Comparison of ENCODE assay signal across 27 cellular contexts in the genomic region with DNA sequence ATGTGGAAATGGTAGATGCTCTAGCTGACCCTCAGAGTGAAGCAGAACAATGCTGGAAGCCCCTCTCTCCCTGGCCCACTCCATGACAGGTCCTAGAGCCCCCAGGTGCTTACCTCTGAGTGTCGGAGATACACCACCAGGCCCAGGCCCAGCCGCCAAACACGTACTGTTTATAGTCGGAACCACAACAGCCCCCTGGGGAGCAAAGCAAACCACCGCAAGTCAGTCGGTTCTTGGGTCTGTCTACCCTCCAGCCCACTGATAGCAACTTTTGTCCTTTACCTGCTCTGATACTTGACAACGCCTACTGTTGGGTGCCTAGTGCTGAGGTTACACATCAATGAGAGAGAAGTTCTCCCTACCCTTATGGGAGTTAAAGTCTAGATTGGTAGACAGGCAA. TPM values are rescaled to one million over a fixed set of nuclear protein-coding genes. Genes with fewer than 3 reads are reported as not detected.
DNase-seq lines count a peak whose midpoint lies in the region; ATAC-seq and TF ChIP-seq lines count a peak whose summit lies in the region.
"Had no signal": no experiment of that assay in that cellular context is flagged by ENCODE, and none has a peak within 500 bp of the region (broad histone marks: within the 10 kb centered on the region; RNA-seq: fewer than 3 reads in every experiment).

No MANE protein-coding gene starts in this region.

- H3K4me3 Mint-ChIP-seq in natural killer cell treated with Interleukin-12 subunit alpha and Interleukin-12 subunit beta and Interleukin-15 and Interleukin-18, amount 100 ng/mL, for 72 hours, result no peak overlapping the region
- no peak overlapping the region for H3K4me3 Mint-ChIP-seq in natural killer cell
- H3K4me3 Mint-ChIP-seq: activated naive CD4-positive, alpha-beta T cell treated with anti-CD3 and anti-CD28 coated beads, Interleukin-2, amount 50 U/mL, for 24 hours; GM23338; HFFc6; immature natural killer cell had no signal

- intact Hi-C loops in natural killer cell (cut with micrococcal nuclease) (no loop called here), stomach (cut with DNase I; ENCODE audit: low total_unique reads) (loop anchor here (10.0 kb wide), 1 partner anchor 124 kb away; no protein-coding TSS in a partner anchor)

- H3K79me2 ChIP-seq in OCI-LY3 (ENCODE audit: low read length), result peaks cover 9% of the 10 kb centered on the region

- H3K4me1 ChIP-seq in OCI-LY3 (ENCODE audit: low read length), result peaks cover 66% of the 10 kb centered on the region
- H3K4me1 ChIP-seq in stomach, result peaks cover 5 to 45% (median 18%) of the 10 kb centered on the region in 4 donors

- peak overlapping the region; percentile 85 for H3K4me2 ChIP-seq in OCI-LY3 (ENCODE audit: low read length)
- H3K4me2 ChIP-seq: GM23338 had no signal

- H3K36me3 ChIP-seq in OCI-LY3 (replicated peaks; ENCODE audit: low read depth, low read length), result peaks cover 13% of the 10 kb centered on the region
- peaks cover 13 to 63% (median 53%) of the 10 kb centered on the region in 4 donors for H3K36me3 ChIP-seq in stomach

- no peaks in the 10 kb centered on the region for H3K27me3 ChIP-seq in OCI-LY3 (ENCODE audit: low read depth, low read length)
- H3K27me3 ChIP-seq in stomach, result no peaks in the 10 kb centered on the region
- H3K27me3 ChIP-seq: ascending aorta, tibial nerve had no signal

- no peak overlapping the region for H2AFZ ChIP-seq in OCI-LY3 (ENCODE audit: low read depth, low read length)
- H2AFZ ChIP-seq: GM23338 had no signal

- no peak for TF ChIP-seq CTCF in natural killer cell (IDR thresholded peaks at IDR 0.05)
- TF ChIP-seq CTCF in OCI-LY3 (IDR thresholded peaks at IDR 0.05; ENCODE audit: low read depth, low read length), result no peak
- no peak for TF ChIP-seq CTCF in stomach (IDR thresholded peaks at IDR 0.05)

- no peak for ATAC-seq in natural killer cell treated with Interleukin-12 subunit alpha and Interleukin-12 subunit beta and Interleukin-15 and Interleukin-18, amount 100 ng/mL, for 72 hours
- ATAC-seq in natural killer cell, result no peak
- ATAC-seq: GM23338, left colon, psoas muscle, SK-N-SH treated with all-trans-retinoic acid at 6 μM for 48 hours had no signal

- H3K4me1 Mint-ChIP-seq in natural killer cell treated with Interleukin-12 subunit alpha and Interleukin-12 subunit beta and Interleukin-15 and Interleukin-18, amount 100 ng/mL, for 72 hours (ENCODE audit: low read depth in 2 of 2), result peaks cover 30 to 48% of the 10 kb centered on the region in 2 donors
- peaks cover 40 to 46% of the 10 kb centered on the region in 2 donors for H3K4me1 Mint-ChIP-seq in natural killer cell

- peak overlapping the region; percentile 33; the same call in 1 of the 2 replicates for H3K9ac ChIP-seq in OCI-LY3 (ENCODE audit: low read length)

- no peaks in the 10 kb centered on the region for H3K9me3 ChIP-seq in OCI-LY3 (ENCODE audit: insufficient read depth, low read length)
- no peaks in the 10 kb centered on the region for H3K9me3 ChIP-seq in stomach
- H3K9me3 ChIP-seq: ascending aorta, psoas muscle, tibial nerve had no signal

- H3K4me3 ChIP-seq in OCI-LY3 (ENCODE audit: low read length) (peak overlapping the region; percentile 65), stomach (no peak overlapping the region)
- H3K4me3 ChIP-seq: ascending aorta, GM23338, psoas muscle, tibial nerve had no signal

- H4K20me1 ChIP-seq in OCI-LY3 (ENCODE audit: insufficient read depth, low read length), result no peaks in the 10 kb centered on the region

- H3K27ac ChIP-seq in OCI-LY3 (ENCODE audit: low read length) (peak overlapping the region; percentile 51), stomach (no peak overlapping the region)
- H3K27ac ChIP-seq: ascending aorta, HL-60, psoas muscle had no signal

- H3K27me3 Mint-ChIP-seq in natural killer cell treated with Interleukin-12 subunit alpha and Interleukin-12 subunit beta and Interleukin-15 and Interleukin-18, amount 100 ng/mL, for 72 hours, result no peaks in the 10 kb centered on the region
- no peaks in the 10 kb centered on the region for H3K27me3 Mint-ChIP-seq in natural killer cell (ENCODE audit: low read depth in 2 of 2)
- H3K27me3 Mint-ChIP-seq: activated naive CD4-positive, alpha-beta T cell treated with anti-CD3 and anti-CD28 coated beads, Interleukin-2, amount 50 U/mL, for 24 hours had no signal

- peaks cover 6% of the 10 kb centered on the region for H3K36me3 Mint-ChIP-seq in natural killer cell treated with Interleukin-12 subunit alpha and Interleukin-12 subunit beta and Interleukin-15 and Interleukin-18, amount 100 ng/mL, for 72 hours
- no peaks in the 10 kb centered on the region for H3K36me3 Mint-ChIP-seq in natural killer cell

- H3K27ac Mint-ChIP-seq in natural killer cell treated with Interleukin-12 subunit alpha and Interleukin-12 subunit beta and Interleukin-15 and Interleukin-18, amount 100 ng/mL, for 72 hours, result peak overlapping the region; percentile 12 to 76
- no peak overlapping the region for H3K27ac Mint-ChIP-seq in natural killer cell
- H3K27ac Mint-ChIP-seq: activated naive CD4-positive, alpha-beta T cell treated with anti-CD3 and anti-CD28 coated beads, Interleukin-2, amount 50 U/mL, for 24 hours; GM23338; HFFc6 had no signal

- H3K9me3 Mint-ChIP-seq in natural killer cell treated with Interleukin-12 subunit alpha and Interleukin-12 subunit beta and Interleukin-15 and Interleukin-18, amount 100 ng/mL, for 72 hours, result no peaks in the 10 kb centered on the region
- H3K9me3 Mint-ChIP-seq in natural killer cell, result no peaks in the 10 kb centered on the region
- H3K9me3 Mint-ChIP-seq: activated naive CD4-positive, alpha-beta T cell treated with anti-CD3 and anti-CD28 coated beads, Interleukin-2, amount 50 U/mL, for 24 hours; GM23338; HFFc6; immature natural killer cell had no signal

- no peak for TF ChIP-seq POLR2A in stomach (IDR thresholded peaks at IDR 0.05)

- 89 to 96% (median 90%) methylated on average over 7 of the region's 7 CpGs for WGBS in stomach, 5 donors

- DNase-seq in natural killer cell treated with Interleukin-12 subunit alpha and Interleukin-12 subunit beta and Interleukin-15 and Interleukin-18, amount 100 ng/mL, for 72 hours (ENCODE audit: low spot score), result no peak
- DNase-seq in natural killer cell, result no peak
- DNase-seq in germinal center (ENCODE audit: low spot score), result peak; percentile 45
- DNase-seq in cerebellar nuclear complex (lab: John Stamatoyannopoulos, UW), result no peak
- DNase-seq in COLO668 (lab: John Stamatoyannopoulos, UW; ENCODE audit: unreplicated experiment), result no peak
- DNase-seq in stomach, result no peak
- DNase-seq: ACHN; activated CD4-positive, alpha-beta T cell treated with anti-CD3 and anti-CD28 coated beads for 48 hours; activated T-cell treated with anti-CD3 and anti-CD28 coated beads, Interleukin-2, amount 50 U/mL, for 48 hours; HFFc6; hypothalamus; immature natural killer cell; Kasumi-1; left colon; NCI-H1436; NCI-H446; NCI-H774; nucleus accumbens; psoas muscle; stimulated activated CD4-positive, alpha-beta T cell treated with anti-CD3 and anti-CD28 coated beads, Interleukin-15, amount 100 ng/mL, for 24 hours had no signal

- no peak for TF ChIP-seq EP300 in stomach (IDR thresholded peaks at IDR 0.05)

RNA-seq across cellular contexts. Expression of gene FLOT2, which starts 8.7 kb away (rescaled TPM):
- total RNA-seq in natural killer cell treated with Interleukin-12 subunit alpha and Interleukin-12 subunit beta and Interleukin-15 and Interleukin-18, amount 100 ng/mL, for 72 hours, result 10 to 100 TPM; 79.3 to 95.8 TPM
- total RNA-seq in natural killer cell (100 to 1,000 TPM; 132 to 152 (median 152) TPM), stomach (10 to 100 TPM; 19.5 to 80.5 (median 42.4) TPM)
- 10 to 100 TPM; 32.1 to 43.2 (median 37.0) TPM for polyA plus RNA-seq in stomach

RNA-seq across cellular contexts. Expression of gene DHRS13, which starts 14.0 kb away (rescaled TPM):
- 10 to 100 TPM; 22.5 to 26.1 TPM for total RNA-seq in natural killer cell treated with Interleukin-12 subunit alpha and Interleukin-12 subunit beta and Interleukin-15 and Interleukin-18, amount 100 ng/mL, for 72 hours
- total RNA-seq in natural killer cell (10 to 100 TPM; 22.5 to 27.3 (median 23.2) TPM), stomach (10 to 100 TPM in 2 of 5 donors, 1 to 10 TPM in 2, not detected in 1; 6.4 to 33.5 (median 9.3) TPM)
- polyA plus RNA-seq in stomach, result 10 to 100 TPM in 1 of 3 donors, 1 to 10 TPM in 2; 4.4 to 13.4 (median 6.0) TPM

RNA-seq across cellular contexts. Expression of gene ERAL1, which starts 34.0 kb away (rescaled TPM):
- 100 to 1,000 TPM in 1 of 2 donors, 10 to 100 TPM in 1; 55.9 to 105 TPM for total RNA-seq in natural killer cell treated with Interleukin-12 subunit alpha and Interleukin-12 subunit beta and Interleukin-15 and Interleukin-18, amount 100 ng/mL, for 72 hours
- 10 to 100 TPM; 20.9 to 35.2 (median 27.3) TPM for total RNA-seq in natural killer cell
- 10 to 100 TPM; 23.1 to 97.0 (median 60.0) TPM for total RNA-seq in stomach
- polyA plus RNA-seq in stomach, result 10 to 100 TPM; 36.7 to 50.3 (median 42.6) TPM

RNA-seq across cellular contexts. Expression of gene FAM222B, which starts 46.2 kb away (rescaled TPM):
- total RNA-seq in natural killer cell treated with Interleukin-12 subunit alpha and Interleukin-12 subunit beta and Interleukin-15 and Interleukin-18, amount 100 ng/mL, for 72 hours, result 10 to 100 TPM; 21.7 to 23.5 TPM
- total RNA-seq in natural killer cell (10 to 100 TPM; 16.9 to 26.0 (median 20.0) TPM), stomach (10 to 100 TPM in 3 of 5 donors, 1 to 10 TPM in 2; 5.5 to 29.6 (median 14.0) TPM)
- 1 to 10 TPM; 4.4 to 8.3 (median 6.6) TPM for polyA plus RNA-seq in stomach

Comparison
In these comparisons a context has a peak if more than half of its experiments do, and no peak if none do; other contexts are left out.
1. H3K27ac Mint-ChIP-seq: peak in natural killer cell treated with Interleukin-12 subunit alpha and Interleukin-12 subunit beta and Interleukin-15 and Interleukin-18, amount 100 ng/mL, for 72 hours (2 of 2); none in natural killer cell (0 of 2).